Comparison of ENCODE assay signal across 24 cellular contexts in genomic region chr22:22216450-22216959, GRCh38. TPM values are rescaled to one million over a fixed set of nuclear protein-coding genes. Genes with fewer than 3 reads are reported as not detected.
DNase-seq lines count a peak whose midpoint lies in the region; ATAC-seq and TF ChIP-seq lines count a peak whose summit lies in the region.
"Had no signal": no experiment of that assay in that cellular context is flagged by ENCODE, and none has a peak within 500 bp of the region (broad histone marks: within the 10 kb centered on the region; RNA-seq: fewer than 3 reads in every experiment).

No MANE protein-coding gene starts in this region.

- peaks cover 1% of the 10 kb centered on the region for H3K4me1 Mint-ChIP-seq in activated T-helper 17 cell treated with anti-CD3 and anti-CD28 coated beads, Interleukin-2, amount 50 U/mL, for 72 hours
- peaks cover 27% of the 10 kb centered on the region for H3K4me1 Mint-ChIP-seq in stimulated activated effector memory CD8-positive, alpha-beta T cell treated with anti-CD3 and anti-CD28 coated beads, Interleukin-12 subunit alpha, Interleukin-12 subunit beta, amount 100 ng/mL, for 72 hours

- 0 out of 22 replicates have a peak overlapping the region, but pooled peaks of 1 of the 11 experiments have one; percentile 17 for H3K27ac ChIP-seq in BLaER1 treated with 17β-estradiol and CSF1 and Interleukin-3, amounts not matched to agents 10 nM and 100 nM
- H3K27ac ChIP-seq in spleen, result no peak overlapping the region
- H3K27ac ChIP-seq: 22Rv1, SJCRH30 had no signal

- WGBS in spleen, 5 donors, result 69 to 84% (median 76%) methylated on average over 4 of the region's 4 CpGs

- no peak overlapping the region for H3K4me3 Mint-ChIP-seq in activated T-helper 17 cell treated with anti-CD3 and anti-CD28 coated beads, Interleukin-2, amount 50 U/mL, for 72 hours
- H3K4me3 Mint-ChIP-seq in stimulated activated effector memory CD8-positive, alpha-beta T cell treated with anti-CD3 and anti-CD28 coated beads, Interleukin-12 subunit alpha, Interleukin-12 subunit beta, amount 100 ng/mL, for 72 hours, result no peak overlapping the region
- H3K4me3 Mint-ChIP-seq: CD4-positive, alpha-beta T cell had no signal

- intact Hi-C loops in spleen (cut with DNase I; ENCODE audit: low total_unique reads), result no loop called here

- H3K27me3 Mint-ChIP-seq in activated T-helper 17 cell treated with anti-CD3 and anti-CD28 coated beads, Interleukin-2, amount 50 U/mL, for 72 hours, result no peaks in the 10 kb centered on the region
- H3K27me3 Mint-ChIP-seq: CD4-positive, alpha-beta T cell had no signal

- peak overlapping the region in 9 of 11 experiments; percentile 24 to 69 (median 46); a peak in 17 of 22 replicates for H3K4me2 ChIP-seq in BLaER1 treated with 17β-estradiol and CSF1 and Interleukin-3, amounts not matched to agents 10 nM and 100 nM

- H3K4me1 ChIP-seq in BLaER1 treated with 17β-estradiol and CSF1 and Interleukin-3, amounts not matched to agents 10 nM and 100 nM, result peaks cover 7 to 62% (median 47%) of the 10 kb centered on the region in 10 experiments; a peak in 17 of 20 replicates
- H3K4me1 ChIP-seq in spleen, result peaks cover 0 to 20% (median 7%) of the 10 kb centered on the region in 6 donors
- H3K4me1 ChIP-seq: SJCRH30 had no signal

- no peaks in the 10 kb centered on the region for H3K27me3 ChIP-seq in BLaER1 treated with 17β-estradiol and CSF1 and Interleukin-3, amounts not matched to agents 10 nM and 100 nM
- H3K27me3 ChIP-seq in spleen (replicated peaks in 1 of 7), result peaks cover 0 to 1% (median 0%) of the 10 kb centered on the region in 7 donors

- H3K4me3 ChIP-seq in BLaER1 treated with 17β-estradiol and CSF1 and Interleukin-3, amounts not matched to agents 10 nM and 100 nM, result no peak overlapping the region
- H3K4me3 ChIP-seq in spleen, result no peak overlapping the region
- H3K4me3 ChIP-seq: SJCRH30 had no signal

- no peak for TF ChIP-seq CTCF in spleen (IDR thresholded peaks at IDR 0.05 in 8 of 11, conservative IDR thresholded peaks at IDR 0.05 in 3 of 11)

- no peak overlapping the region for H3K9ac ChIP-seq in BLaER1 treated with 17β-estradiol and CSF1 and Interleukin-3, amounts not matched to agents 10 nM and 100 nM

- no peak overlapping the region for H3K27ac Mint-ChIP-seq in activated T-helper 17 cell treated with anti-CD3 and anti-CD28 coated beads, Interleukin-2, amount 50 U/mL, for 72 hours
- H3K27ac Mint-ChIP-seq in stimulated activated effector memory CD8-positive, alpha-beta T cell treated with anti-CD3 and anti-CD28 coated beads, Interleukin-12 subunit alpha, Interleukin-12 subunit beta, amount 100 ng/mL, for 72 hours, result no peak overlapping the region
- H3K27ac Mint-ChIP-seq: CD4-positive, alpha-beta T cell had no signal

- no peaks in the 10 kb centered on the region for H3K36me3 ChIP-seq in BLaER1 treated with 17β-estradiol and CSF1 and Interleukin-3, amounts not matched to agents 10 nM and 100 nM
- H3K36me3 ChIP-seq in spleen, result no peaks in the 10 kb centered on the region
- H3K36me3 ChIP-seq: SJCRH30 had no signal

- peak; percentile 35 for ATAC-seq in activated T-helper 17 cell treated with anti-CD3 and anti-CD28 coated beads, Interleukin-2, amount 50 U/mL, for 72 hours (replicated peaks)
- ATAC-seq in stimulated activated effector memory CD8-positive, alpha-beta T cell treated with anti-CD3 and anti-CD28 coated beads, Interleukin-12 subunit alpha, Interleukin-12 subunit beta, amount 100 ng/mL, for 72 hours, result peak; percentile 51

- no peaks in the 10 kb centered on the region for H3K9me3 Mint-ChIP-seq in activated T-helper 17 cell treated with anti-CD3 and anti-CD28 coated beads, Interleukin-2, amount 50 U/mL, for 72 hours
- H3K9me3 Mint-ChIP-seq in stimulated activated effector memory CD8-positive, alpha-beta T cell treated with anti-CD3 and anti-CD28 coated beads, Interleukin-12 subunit alpha, Interleukin-12 subunit beta, amount 100 ng/mL, for 72 hours, result no peaks in the 10 kb centered on the region
- H3K9me3 Mint-ChIP-seq: CD4-positive, alpha-beta T cell had no signal

- no peak for TF ChIP-seq POLR2A in spleen (IDR thresholded peaks at IDR 0.05)

- no peaks in the 10 kb centered on the region for H3K9me3 ChIP-seq in BLaER1 treated with 17β-estradiol and CSF1 and Interleukin-3, amounts not matched to agents 10 nM and 100 nM (replicated peaks in 1 of 11)
- no peaks in the 10 kb centered on the region for H3K9me3 ChIP-seq in spleen
- H3K9me3 ChIP-seq: SJCRH30 had no signal

- no peaks in the 10 kb centered on the region for H3K36me3 Mint-ChIP-seq in activated T-helper 17 cell treated with anti-CD3 and anti-CD28 coated beads, Interleukin-2, amount 50 U/mL, for 72 hours (ENCODE audit: low read depth)
- H3K36me3 Mint-ChIP-seq in stimulated activated effector memory CD8-positive, alpha-beta T cell treated with anti-CD3 and anti-CD28 coated beads, Interleukin-12 subunit alpha, Interleukin-12 subunit beta, amount 100 ng/mL, for 72 hours, result no peaks in the 10 kb centered on the region

- no peaks in the 10 kb centered on the region for H4K20me1 ChIP-seq in BLaER1 treated with 17β-estradiol and CSF1 and Interleukin-3, amounts not matched to agents 10 nM and 100 nM

- DNase-seq in DMS53 (lab: John Stamatoyannopoulos, UW) (peak; percentile 50), DMS53 treated with DMSO at 0.1 percent for 48 hours (lab: John Stamatoyannopoulos, UW; ENCODE audit: unreplicated experiment) (no peak), C1 segment of cervical spinal cord (lab: John Stamatoyannopoulos, UW) (no peak), spleen (no peak), NCI-H2227 (lab: John Stamatoyannopoulos, UW; ENCODE audit: unreplicated experiment) (no peak)
- DNase-seq in stimulated activated effector memory CD8-positive, alpha-beta T cell treated with anti-CD3 and anti-CD28 coated beads, Interleukin-12 subunit alpha, Interleukin-12 subunit beta, amount 100 ng/mL, for 72 hours (ENCODE audit: low spot score in 2 of 2), result no peak
- DNase-seq: AML-193; CD4-positive, alpha-beta T cell; COR-L47; DND-41; IMR-90; MV-4-11; NCI-H1105 treated with DMSO at 0.1 percent for 48 hours; NCI-H2081; NCI-H2171; NCI-H524 treated with DMSO at 0.1 percent for 48 hours; NCI-H82; OCI-M1; SJCRH30 had no signal

RNA-seq across cellular contexts. Expression of gene VPREB1, which starts 28.1 kb away (rescaled TPM):
- not detected for total RNA-seq in activated T-helper 17 cell treated with anti-CD3 and anti-CD28 coated beads, Interleukin-2, amount 50 U/mL, for 72 hours
- total RNA-seq in spleen, result not detected
- 1 to 10 TPM in 1 of 3 donors, under 1 TPM in 2; 0.22 to 9.6 (median 0.30) TPM for polyA plus RNA-seq in spleen
- total RNA-seq: CD4-positive, alpha-beta T cell; G401; IMR-90; M059J; SJCRH30 had no signal
- polyA plus RNA-seq: IMR-90 had no signal
